Comparison of ENCODE assay signal across 23 cellular contexts in genomic region chrY:13053501-13053900, GRCh38.
"Had no signal": no experiment of that assay in that cellular context is flagged by ENCODE, and none has a peak within 500 bp of the region (broad histone marks: within the 10 kb centered on the region; RNA-seq: fewer than 3 reads in every experiment).

No MANE protein-coding gene starts in this region.

- H3K4me1 Mint-ChIP-seq: immature natural killer cell; mesothelial cell of epicardium; naive B cell; naive thymus-derived CD8-positive, alpha-beta T cell had no signal

- H3K9me3 Mint-ChIP-seq: immature natural killer cell, mesothelial cell of epicardium had no signal

- H3K36me3 ChIP-seq: colonic mucosa, esophagus muscularis mucosa, gastroesophageal sphincter, heart left ventricle, left lung, lower lobe of right lung had no signal

- H3K4me3 Mint-ChIP-seq: dendritic cell treated with granulocyte-macrophage colony-stimulating factor and Interleukin-4, amounts not matched to agents 40 ng/mL and 50 ng/mL, for 4 days; immature natural killer cell; mesothelial cell of epicardium; naive B cell; naive thymus-derived CD8-positive, alpha-beta T cell had no signal

- H3K27ac ChIP-seq: colonic mucosa, esophagus muscularis mucosa, foreskin keratinocyte, gastroesophageal sphincter, heart left ventricle, hepatocyte, left lung, lower lobe of right lung had no signal

- H3K27me3 ChIP-seq: colonic mucosa, esophagus muscularis mucosa, foreskin keratinocyte, gastroesophageal sphincter, heart left ventricle, hepatocyte, left lung had no signal

- ATAC-seq: foreskin keratinocyte; gastroesophageal sphincter; heart left ventricle; left colon; left lung; left ventricle myocardium superior; lower lobe of right lung; mucosa of descending colon; naive thymus-derived CD8-positive, alpha-beta T cell had no signal

- H3K4me3 ChIP-seq: colonic mucosa, esophagus muscularis mucosa, gastroesophageal sphincter, heart left ventricle, hepatocyte, left lung, lower lobe of right lung, mucosa of descending colon had no signal

- DNase-seq: colonic mucosa; cortex of kidney; effector CD8-positive, alpha-beta T cell; foreskin keratinocyte; heart left ventricle; hypothalamus; immature natural killer cell; islet precursor cell; kidney; kidney glomerular epithelial cell; left colon; left lung; left ventricle myocardium superior; lower lobe of right lung; mesenchymal stem cell; mucosa of descending colon; naive B cell; naive thymus-derived CD8-positive, alpha-beta T cell had no signal

- H3K27ac Mint-ChIP-seq: dendritic cell treated with granulocyte-macrophage colony-stimulating factor and Interleukin-4, amounts not matched to agents 40 ng/mL and 50 ng/mL, for 4 days; immature natural killer cell; mesothelial cell of epicardium; naive B cell; naive thymus-derived CD8-positive, alpha-beta T cell had no signal

- H3K4me1 ChIP-seq: colonic mucosa, esophagus muscularis mucosa, foreskin keratinocyte, gastroesophageal sphincter, heart left ventricle, left lung, lower lobe of right lung had no signal

- H3K9me3 ChIP-seq: colonic mucosa, esophagus muscularis mucosa, gastroesophageal sphincter, heart left ventricle, left lung, lower lobe of right lung, mucosa of descending colon had no signal

- H3K27me3 Mint-ChIP-seq: dendritic cell treated with granulocyte-macrophage colony-stimulating factor and Interleukin-4, amounts not matched to agents 40 ng/mL and 50 ng/mL, for 4 days; naive B cell had no signal

- H3K36me3 Mint-ChIP-seq: immature natural killer cell; mesothelial cell of epicardium; naive B cell; naive thymus-derived CD8-positive, alpha-beta T cell had no signal
